In the genomic region with DNA sequence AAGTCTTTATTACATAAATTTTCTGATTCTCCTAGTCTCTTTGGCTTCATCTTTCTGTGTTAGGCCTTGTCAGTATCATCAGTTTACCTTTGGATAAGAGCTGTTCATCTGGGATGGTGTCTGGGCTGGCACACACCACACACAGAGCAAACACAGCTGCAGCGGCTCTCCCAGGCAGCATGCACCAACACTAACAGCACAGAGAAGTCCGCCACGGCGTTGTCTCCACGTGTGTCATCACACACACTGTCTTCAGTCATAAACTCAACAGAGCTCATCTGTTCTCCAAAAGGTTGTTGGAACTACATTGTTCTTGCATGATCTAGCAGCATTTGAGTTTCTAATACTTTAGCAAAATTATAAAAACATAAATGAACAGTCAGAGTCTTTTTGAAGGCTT, we compare ENCODE assay signal across 18 cellular contexts.
DNase-seq lines count a peak whose midpoint lies in the region; ATAC-seq and TF ChIP-seq lines count a peak whose summit lies in the region.
"Had no signal": no experiment of that assay in that cellular context is flagged by ENCODE, and none has a peak within 500 bp of the region (broad histone marks: within the 10 kb centered on the region; RNA-seq: fewer than 3 reads in every experiment).

No MANE protein-coding gene starts in this region.

- H3K4me3 ChIP-seq in neuronal stem cell (ENCODE audit: low read length in 2 of 2), result no peak overlapping the region
- H3K4me3 ChIP-seq: K562 had no signal

- no peak overlapping the region for H2BK120ac ChIP-seq in neuronal stem cell (ENCODE audit: low read depth, low read length)

- no peak overlapping the region for H2BK15ac ChIP-seq in neuronal stem cell (ENCODE audit: low read length)

- H3K23ac ChIP-seq in neuronal stem cell (ENCODE audit: low read depth, low read length, poor library complexity), result no peak overlapping the region

- no peak overlapping the region for H4K91ac ChIP-seq in neuronal stem cell (ENCODE audit: low read depth, low read length, poor library complexity)

- no peak overlapping the region for H2AFZ ChIP-seq in neuronal stem cell (ENCODE audit: low read length)

- H4K8ac ChIP-seq in neuronal stem cell (ENCODE audit: low read depth, low read length), result no peak overlapping the region

- peaks cover 0 to 2% of the 10 kb centered on the region in 2 donors for H3K4me1 ChIP-seq in neuronal stem cell (ENCODE audit: control insufficient read depth in 2 of 2, insufficient read depth in 1 of 2, low read depth in 1 of 2, low read length in 2 of 2)

- no peak for ATAC-seq in SK-N-SH treated with all-trans-retinoic acid at 6 μM for 48 hours
- no peak for ATAC-seq in left cardiac atrium
- ATAC-seq: K562; stimulated activated naive CD8-positive, alpha-beta T cell treated with anti-CD3 and anti-CD28 coated beads, Interleukin-15, amount 100 ng/mL, for 72 hours had no signal

- no peak overlapping the region for H2AK5ac ChIP-seq in neuronal stem cell (ENCODE audit: low read depth, low read length)

- H3K79me1 ChIP-seq in neuronal stem cell (ENCODE audit: low read depth, low read length), result no peaks in the 10 kb centered on the region

- no peak overlapping the region for H3K18ac ChIP-seq in neuronal stem cell (ENCODE audit: low read length)

- no peak overlapping the region for H3K27ac ChIP-seq in neuronal stem cell (replicated peaks; ENCODE audit: low read length)

- intact Hi-C loops in left cardiac atrium (cut with DNase I), result no loop called here

- no peaks in the 10 kb centered on the region for H3K36me3 ChIP-seq in neuronal stem cell (replicated peaks in 1 of 2; ENCODE audit: control insufficient read depth in 2 of 2, insufficient read depth in 2 of 2, low read length in 2 of 2)

- peak overlapping the region; percentile 65 for H2BK12ac ChIP-seq in neuronal stem cell (ENCODE audit: low read length)

- no peaks in the 10 kb centered on the region for H3K27me3 ChIP-seq in neuronal stem cell (ENCODE audit: control insufficient read depth in 3 of 3, insufficient read depth in 3 of 3, low read depth in 1 of 3, low read length in 3 of 3)

- DNase-seq in GM03348 (ENCODE audit: low spot score) (peak; percentile 8), NCI-H2029 (lab: John Stamatoyannopoulos, UW) (peak; percentile 59), SHP77 (lab: John Stamatoyannopoulos, UW) (peak; percentile 74 to 84), neuronal stem cell (ENCODE audit: low spot score) (no peak), OCI-M1 (lab: John Stamatoyannopoulos, UW) (no peak), left cardiac atrium (no peak)
- DNase-seq: activated CD4-positive, CD25-positive, alpha-beta regulatory T cell treated with anti-CD3 and anti-CD28 coated beads, Interleukin-2, amount 50 U/mL, for 72 hours; activated naive CD4-positive, alpha-beta T cell; activated T-cell treated with anti-CD3 and anti-CD28 coated beads, Interleukin-2, amount 50 U/mL, for 24 hours; amniotic stem cell; EL; NCI-H2171 treated with DMSO at 0.1 percent for 48 hours; RPMI8226; stimulated activated CD4-positive, alpha-beta T cell treated with anti-CD3 and anti-CD28 coated beads, Interleukin-4, amount 100 ng/mL, for 4 hours; stimulated activated naive CD8-positive, alpha-beta T cell treated with anti-CD3 and anti-CD28 coated beads, Interleukin-15, amount 100 ng/mL, for 72 hours; trophoblast cell had no signal

- WGBS in neuronal stem cell (ENCODE audit: extremely low coverage in 2 of 2, insufficient read length in 2 of 2, insufficient replicate concordance in 1 of 2), 2 donors, result no CpG with 5 or more reads among the region's 5 CpGs

- no peak overlapping the region for H3K4ac ChIP-seq in neuronal stem cell (ENCODE audit: low read length)

- no peak overlapping the region for H3K14ac ChIP-seq in neuronal stem cell (ENCODE audit: low read length)

- H2BK5ac ChIP-seq in neuronal stem cell (ENCODE audit: low read length), result no peak overlapping the region

- H3K4me2 ChIP-seq in neuronal stem cell (ENCODE audit: insufficient read depth, low read length, poor library complexity, severe bottlenecking), result no peak overlapping the region

- peaks cover 0 to 1% of the 10 kb centered on the region in 2 donors for H3K9me3 ChIP-seq in neuronal stem cell (replicated peaks in 1 of 2; ENCODE audit: control insufficient read depth in 2 of 2, insufficient read depth in 1 of 2, low read depth in 1 of 2, low read length in 2 of 2)

- H3K9ac ChIP-seq in neuronal stem cell (ENCODE audit: low read depth, low read length, poor library complexity), result no peak overlapping the region

TF ChIP-seq in SK-N-SH treated with all-trans-retinoic acid at 6 μM for 48 hours, 23 proteins besides CTCF, POLR2A, EP300 and RAD21 (continues in another document):
- TF ChIP-seq, protein P1, sequence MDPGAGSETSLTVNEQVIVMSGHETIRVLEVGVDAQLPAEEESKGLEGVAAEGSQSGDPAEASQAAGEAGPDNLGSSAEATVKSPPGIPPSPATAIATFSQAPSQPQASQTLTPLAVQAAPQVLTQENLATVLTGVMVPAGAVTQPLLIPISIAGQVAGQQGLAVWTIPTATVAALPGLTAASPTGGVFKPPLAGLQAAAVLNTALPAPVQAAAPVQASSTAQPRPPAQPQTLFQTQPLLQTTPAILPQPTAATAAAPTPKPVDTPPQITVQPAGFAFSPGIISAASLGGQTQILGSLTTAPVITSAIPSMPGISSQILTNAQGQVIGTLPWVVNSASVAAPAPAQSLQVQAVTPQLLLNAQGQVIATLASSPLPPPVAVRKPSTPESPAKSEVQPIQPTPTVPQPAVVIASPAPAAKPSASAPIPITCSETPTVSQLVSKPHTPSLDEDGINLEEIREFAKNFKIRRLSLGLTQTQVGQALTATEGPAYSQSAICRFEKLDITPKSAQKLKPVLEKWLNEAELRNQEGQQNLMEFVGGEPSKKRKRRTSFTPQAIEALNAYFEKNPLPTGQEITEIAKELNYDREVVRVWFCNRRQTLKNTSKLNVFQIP (CRISPR knock-in tag; IDR thresholded peaks at IDR 0.05; ENCODE audit: borderline replicate concordance, low read depth), result no peak
- TF ChIP-seq ISL1 (CRISPR knock-in tag; IDR thresholded peaks at IDR 0.05) (no peak), ZFP3 (CRISPR knock-in tag; IDR thresholded peaks at IDR 0.05) (no peak), ZNF70 (CRISPR knock-in tag; IDR thresholded peaks at IDR 0.05) (no peak), OSR1 (CRISPR knock-in tag; IDR thresholded peaks at IDR 0.05) (no peak), ZNF8 (CRISPR knock-in tag; IDR thresholded peaks at IDR 0.05) (no peak), GLIS3 (CRISPR knock-in tag; IDR thresholded peaks at IDR 0.05) (no peak), TCF4 (CRISPR knock-in tag; IDR thresholded peaks at IDR 0.05; ENCODE audit: borderline replicate concordance) (no peak), CSDC2 (CRISPR knock-in tag; IDR thresholded peaks at IDR 0.05) (no peak), RARB (CRISPR knock-in tag; IDR thresholded peaks at IDR 0.05) (no peak), ZFP30 (CRISPR knock-in tag; IDR thresholded peaks at IDR 0.05) (no peak), BACH2 (CRISPR knock-in tag; IDR thresholded peaks at IDR 0.05; ENCODE audit: borderline replicate concordance) (no peak), SNAI2 (CRISPR knock-in tag; IDR thresholded peaks at IDR 0.05) (no peak), ZNF565 (CRISPR knock-in tag; conservative IDR thresholded peaks at IDR 0.05; ENCODE audit: low read depth) (no peak), PPARA (CRISPR knock-in tag; IDR thresholded peaks at IDR 0.05; ENCODE audit: borderline replicate concordance) (no peak)
- TF ChIP-seq, protein P2, sequence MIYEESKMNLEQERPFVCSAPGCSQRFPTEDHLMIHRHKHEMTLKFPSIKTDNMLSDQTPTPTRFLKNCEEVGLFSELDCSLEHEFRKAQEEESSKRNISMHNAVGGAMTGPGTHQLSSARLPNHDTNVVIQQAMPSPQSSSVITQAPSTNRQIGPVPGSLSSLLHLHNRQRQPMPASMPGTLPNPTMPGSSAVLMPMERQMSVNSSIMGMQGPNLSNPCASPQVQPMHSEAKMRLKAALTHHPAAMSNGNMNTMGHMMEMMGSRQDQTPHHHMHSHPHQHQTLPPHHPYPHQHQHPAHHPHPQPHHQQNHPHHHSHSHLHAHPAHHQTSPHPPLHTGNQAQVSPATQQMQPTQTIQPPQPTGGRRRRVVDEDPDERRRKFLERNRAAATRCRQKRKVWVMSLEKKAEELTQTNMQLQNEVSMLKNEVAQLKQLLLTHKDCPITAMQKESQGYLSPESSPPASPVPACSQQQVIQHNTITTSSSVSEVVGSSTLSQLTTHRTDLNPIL (CRISPR knock-in tag; IDR thresholded peaks at IDR 0.05; ENCODE audit: low read depth), result no peak
- TF ChIP-seq, protein P3, sequence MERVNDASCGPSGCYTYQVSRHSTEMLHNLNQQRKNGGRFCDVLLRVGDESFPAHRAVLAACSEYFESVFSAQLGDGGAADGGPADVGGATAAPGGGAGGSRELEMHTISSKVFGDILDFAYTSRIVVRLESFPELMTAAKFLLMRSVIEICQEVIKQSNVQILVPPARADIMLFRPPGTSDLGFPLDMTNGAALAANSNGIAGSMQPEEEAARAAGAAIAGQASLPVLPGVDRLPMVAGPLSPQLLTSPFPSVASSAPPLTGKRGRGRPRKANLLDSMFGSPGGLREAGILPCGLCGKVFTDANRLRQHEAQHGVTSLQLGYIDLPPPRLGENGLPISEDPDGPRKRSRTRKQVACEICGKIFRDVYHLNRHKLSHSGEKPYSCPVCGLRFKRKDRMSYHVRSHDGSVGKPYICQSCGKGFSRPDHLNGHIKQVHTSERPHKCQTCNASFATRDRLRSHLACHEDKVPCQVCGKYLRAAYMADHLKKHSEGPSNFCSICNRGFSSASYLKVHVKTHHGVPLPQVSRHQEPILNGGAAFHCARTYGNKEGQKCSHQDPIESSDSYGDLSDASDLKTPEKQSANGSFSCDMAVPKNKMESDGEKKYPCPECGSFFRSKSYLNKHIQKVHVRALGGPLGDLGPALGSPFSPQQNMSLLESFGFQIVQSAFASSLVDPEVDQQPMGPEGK (CRISPR knock-in tag; IDR thresholded peaks at IDR 0.05; ENCODE audit: borderline replicate concordance), result no peak
- TF ChIP-seq, protein P4, sequence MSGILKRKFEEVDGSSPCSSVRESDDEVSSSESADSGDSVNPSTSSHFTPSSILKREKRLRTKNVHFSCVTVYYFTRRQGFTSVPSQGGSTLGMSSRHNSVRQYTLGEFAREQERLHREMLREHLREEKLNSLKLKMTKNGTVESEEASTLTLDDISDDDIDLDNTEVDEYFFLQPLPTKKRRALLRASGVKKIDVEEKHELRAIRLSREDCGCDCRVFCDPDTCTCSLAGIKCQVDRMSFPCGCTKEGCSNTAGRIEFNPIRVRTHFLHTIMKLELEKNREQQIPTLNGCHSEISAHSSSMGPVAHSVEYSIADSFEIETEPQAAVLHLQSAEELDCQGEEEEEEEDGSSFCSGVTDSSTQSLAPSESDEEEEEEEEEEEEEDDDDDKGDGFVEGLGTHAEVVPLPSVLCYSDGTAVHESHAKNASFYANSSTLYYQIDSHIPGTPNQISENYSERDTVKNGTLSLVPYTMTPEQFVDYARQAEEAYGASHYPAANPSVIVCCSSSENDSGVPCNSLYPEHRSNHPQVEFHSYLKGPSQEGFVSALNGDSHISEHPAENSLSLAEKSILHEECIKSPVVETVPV (CRISPR knock-in tag; IDR thresholded peaks at IDR 0.05), result no peak

Comparison
In these comparisons a context has a peak if more than half of its experiments do, and no peak if none do; other contexts are left out.
1. DNase-seq: peak in GM03348 (single experiment), NCI-H2029 (single experiment) and SHP77 (2 of 2); none in neuronal stem cell (single experiment), OCI-M1 (single experiment) and left cardiac atrium (single experiment).